Comparison of ENCODE assay signal across 8 cellular contexts in genomic region chr20:47356526-47357295, GRCh38. TPM values are rescaled to one million over a fixed set of nuclear protein-coding genes. Genes with fewer than 3 reads are reported as not detected.
A peak's percentile ranks its signal among the peaks of the same experiment; 100 is the strongest.
DNase-seq lines count a peak whose midpoint lies in the region; ATAC-seq, FAIRE-seq and TF ChIP-seq lines count a peak whose summit lies in the region.

TSS of gene ZMYND8 (minus strand) at chr20:47356699. CDS start at chr20:47356670, 29 bp downstream.

- peaks cover 2% of the 10 kb centered on the region; the same call in 1 of the 2 replicates for H3K36me3 Mint-ChIP-seq in WTC11

- H3K4me1 ChIP-seq in breast epithelium: peaks cover 42 to 82% of the 10 kb centered on the region in 2 donors
- peaks cover 13 to 61% of the 10 kb centered on the region in 2 donors for H3K4me1 ChIP-seq in small intestine (ENCODE audit: control insufficient read depth in 2 of 2, insufficient read depth in 1 of 2, low read depth in 1 of 2, low read length in 1 of 2)

- DNase-seq in GM18507 (ENCODE audit: extremely low spot score, insufficient read length, low read depth) (peak; percentile 74), NCI-H446 (lab: John Stamatoyannopoulos, UW) (peak; percentile 93 to 96), WTC11 (ENCODE audit: low spot score) (peak; percentile 85), breast epithelium (ENCODE audit: low spot score in 2 of 2) (peak; percentile 88 to 89), iPS-NIHi7 (ENCODE audit: extremely low spot score) (peak; percentile 81), small intestine (peak; percentile 97)

- peak within 1 kb of the TSS; percentile 56 for H3K4me3 Mint-ChIP-seq in WTC11

- H3K27me3 Mint-ChIP-seq in WTC11 (ENCODE audit: low read depth): no peaks in the 10 kb centered on the region

- intact Hi-C loops in breast epithelium (cut with DNase I; ENCODE audit: low total_unique reads): loop anchor here (5.0 kb wide), 1 partner anchor 39 kb away; no protein-coding TSS in a partner anchor

- H3K27ac Mint-ChIP-seq in WTC11: peak within 1 kb of the TSS; percentile 100

- ATAC-seq in HG03196 (IDR thresholded peaks at IDR 0.05; ENCODE audit: unreplicated experiment): peak; percentile 43
- peak; percentile 38 for ATAC-seq in WTC11
- no peak for ATAC-seq in HG03139 (IDR thresholded peaks at IDR 0.05; ENCODE audit: unreplicated experiment)

- TF ChIP-seq CTCF in WTC11 (IDR thresholded peaks at IDR 0.05) (no peak), breast epithelium (IDR thresholded peaks at IDR 0.05) (no peak)

- peak within 1 kb of the TSS in 2 of 3 donors; percentile 30 to 55 for H3K4me3 ChIP-seq in breast epithelium
- peak within 1 kb of the TSS; percentile 21 to 22 for H3K4me3 ChIP-seq in small intestine (ENCODE audit: low read depth in 1 of 2, low read length in 2 of 2)

- CTCF ChIA-PET in WTC11 (lab: Charles Lee): interaction anchor here (0.5 to 8.3 kb wide), 9 partner anchors 10 to 204 kb away, joined by 3 to 111 read pairs (median 6); no protein-coding TSS in a partner anchor

- H3K27me3 ChIP-seq in breast epithelium (no peaks in the 10 kb centered on the region), small intestine (ENCODE audit: control insufficient read depth in 2 of 2, insufficient read depth in 2 of 2, low read length in 2 of 2) (no peaks in the 10 kb centered on the region)

- H3K4me1 Mint-ChIP-seq in WTC11: no peaks in the 10 kb centered on the region; the same call in 1 of the 2 replicates

- no peak for TF ChIP-seq POLR2A in breast epithelium (IDR thresholded peaks at IDR 0.05)

- POLR2A ChIA-PET in WTC11 (lab: Charles Lee): interaction anchor here (0.6 to 10.3 kb wide), 8 partner anchors 9 to 38 kb away, joined by 3 to 140 read pairs (median 6); no protein-coding TSS in a partner anchor

- WGBS in small intestine, 3 donors: 4 to 6% (median 5%) methylated on average over 21 of the region's 21 CpGs

- H3K36me3 ChIP-seq in breast epithelium (no peaks in the 10 kb centered on the region), small intestine (ENCODE audit: control insufficient read depth in 2 of 2, insufficient read depth in 2 of 2, low read length in 2 of 2) (no peaks in the 10 kb centered on the region)

- H3K27ac ChIP-seq in breast epithelium: peak within 1 kb of the TSS; percentile 99 to 100
- H3K27ac ChIP-seq in small intestine (ENCODE audit: low read depth in 1 of 2, low read length in 1 of 2): peak within 1 kb of the TSS; percentile 98

- no peaks in the 10 kb centered on the region for H3K9me3 ChIP-seq in breast epithelium
- no peaks in the 10 kb centered on the region for H3K9me3 ChIP-seq in small intestine (ENCODE audit: control insufficient read depth, low read depth)

- peak; percentile 88 for FAIRE-seq in GM18507 (lab: Jason Lieb, UNC)
- FAIRE-seq in small intestine (lab: Jason Lieb, UNC): no peak

- no peaks in the 10 kb centered on the region for H3K9me3 Mint-ChIP-seq in WTC11

TF ChIP-seq in WTC11, 78 proteins besides CTCF, POLR2A, EP300 and RAD21:
- TF ChIP-seq NFYB (CRISPR knock-in tag; conservative IDR thresholded peaks at IDR 0.05; ENCODE audit: low read depth): peak; percentile 76
- no peak for TF ChIP-seq CBFB (CRISPR knock-in tag; IDR thresholded peaks at IDR 0.05; ENCODE audit: low read depth)
- no peak for TF ChIP-seq EMX1 (CRISPR knock-in tag; IDR thresholded peaks at IDR 0.05)

RNA-seq across cellular contexts. Expression of gene ZMYND8, which starts in this region (rescaled TPM):
- total RNA-seq in WTC11 (2021) (114 to 149 TPM (median 127 TPM) in 3 replicates), breast epithelium (10 to 100 TPM; 40.6 to 47.7 (median 41.4) TPM)
- 10 to 100 TPM in 2 of 3 donors, 1 to 10 TPM in 1; 9.2 to 19.9 (median 12.8) TPM for polyA plus RNA-seq in small intestine
